Comparison of ENCODE assay signal across 8 cellular contexts in the genomic region with DNA sequence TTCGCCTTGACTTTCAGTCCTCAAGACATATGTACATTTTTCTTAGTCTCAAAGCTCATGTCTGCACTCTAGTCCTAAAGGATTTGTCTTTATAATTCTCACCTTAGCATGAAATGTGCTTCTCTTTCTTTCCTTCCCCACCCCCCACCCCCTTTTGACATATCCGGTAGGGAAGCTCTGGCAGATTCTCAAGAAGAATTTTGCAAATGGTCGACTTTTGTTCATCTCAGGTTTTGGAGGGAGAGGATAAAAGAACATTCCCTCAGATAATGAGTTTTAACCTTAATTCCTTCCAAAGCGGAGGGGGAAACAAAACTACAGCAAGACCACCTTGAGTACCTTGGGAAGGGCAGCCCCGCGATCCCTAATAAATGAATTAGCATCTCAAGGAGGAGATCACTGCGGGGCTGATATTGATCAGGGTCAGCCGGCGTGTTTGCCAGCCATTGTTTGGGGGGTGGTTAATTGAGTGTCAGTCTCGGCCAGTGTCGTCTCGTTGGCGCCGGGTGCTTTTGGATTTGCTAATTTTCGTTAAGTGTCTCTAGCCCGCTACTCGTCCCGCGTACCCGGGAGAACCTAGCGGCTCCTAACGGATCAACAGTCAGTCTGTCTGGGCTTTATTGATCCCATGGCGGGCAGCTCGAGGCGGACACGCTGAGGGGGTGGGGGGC. TPM values are rescaled to one million over a fixed set of nuclear protein-coding genes. Genes with fewer than 3 reads are reported as not detected.
DNase-seq lines count a peak whose midpoint lies in the region; ATAC-seq, FAIRE-seq and TF ChIP-seq lines count a peak whose summit lies in the region.

No MANE protein-coding gene starts in this region.

- 0 out of 2 replicates have a peak overlapping the region, but pooled peaks have one; percentile 17 for H2BK12ac ChIP-seq in H1 (ENCODE audit: low read depth, low read length)

- H3K18ac ChIP-seq in H1 (ENCODE audit: extremely low read depth, low read length): peak overlapping the region; percentile 78

- intact Hi-C loops in aorta (cut with DNase I): loop anchor here (5.0 to 10.0 kb wide), 4 partner anchors 131 to 316 kb away; no protein-coding TSS in a partner anchor

- peak overlapping the region; percentile 96 to 100 for H3K4me2 ChIP-seq in H1 (ENCODE audit: insufficient read depth in 1 of 2, low read depth in 2 of 2, low read length in 2 of 2)

- no peak overlapping the region for H2BK20ac ChIP-seq in H1 (ENCODE audit: low read length)

- 0 out of 2 replicates have a peak, but pooled peaks cover 8% of the 10 kb centered on the region for H3K79me1 ChIP-seq in H1 (ENCODE audit: low read depth, low read length)

- H3K79me2 ChIP-seq in H1 (ENCODE audit: control insufficient read depth in 1 of 2, insufficient read depth in 2 of 2, low read length in 2 of 2): peaks cover 16 to 36% of the 10 kb centered on the region in 2 experiments

- peak; percentile 78 for FAIRE-seq in H1 (lab: Jason Lieb, UNC)

- H4K8ac ChIP-seq in H1 (ENCODE audit: extremely low read depth, insufficient read depth, low read length): peak overlapping the region; percentile 83; the same call in 1 of the 2 replicates

- no peak overlapping the region for H3K27ac ChIP-seq in H1 (ENCODE audit: low read depth, low read length)
- no peak overlapping the region for H3K27ac ChIP-seq in mucosa of rectum (ENCODE audit: low read depth in 2 of 2, low read length in 2 of 2)
- H3K27ac ChIP-seq in aorta (ENCODE audit: low read depth in 1 of 2, low read length in 2 of 2): no peak overlapping the region

- H3K14ac ChIP-seq in H1 (ENCODE audit: insufficient read length): no peak overlapping the region

- no peak overlapping the region for H4K5ac ChIP-seq in H1 (ENCODE audit: insufficient read length, low read depth, low read length)

- H2AK5ac ChIP-seq in H1 (ENCODE audit: low read depth, low read length): no peak overlapping the region

- 4% methylated on average over 26 of the region's 26 CpGs; no CpG with 5 or more reads in 1 of the 2 experiments for WGBS in H1 (ENCODE audit: extremely low coverage in 1 of 2, insufficient coverage in 1 of 2, insufficient read length in 1 of 2, insufficient replicate concordance in 2 of 2, low coverage in 1 of 2, low lambda C conversion rate in 2 of 2, missing lambda C conversion rate in 1 of 2), 2 experiments
- 18 to 19% methylated on average over 26 of the region's 26 CpGs for WGBS in aorta, 2 donors

- H3K27me3 ChIP-seq in H1 (replicated peaks in 1 of 4; ENCODE audit: control insufficient read depth in 3 of 4, extremely low read depth in 1 of 4, insufficient read depth in 3 of 4, low read length in 3 of 4) (peaks cover 0 to 7% (median 4%) of the 10 kb centered on the region in 4 experiments; a peak in 4 of 7 replicates), mucosa of rectum (ENCODE audit: control insufficient read depth in 2 of 2, insufficient read depth in 2 of 2, low read length in 2 of 2) (peaks cover 38 to 43% of the 10 kb centered on the region in 2 donors), aorta (ENCODE audit: control insufficient read depth in 1 of 2, insufficient read depth in 2 of 2, low read length in 1 of 2) (no peaks in the 10 kb centered on the region)

- H3K36me3 ChIP-seq in H1 (ENCODE audit: control insufficient read depth in 2 of 4, insufficient read depth in 4 of 4, low read length in 3 of 4) (peaks cover 0 to 4% (median 0%) of the 10 kb centered on the region in 4 experiments; a peak in 3 of 8 replicates), mucosa of rectum (ENCODE audit: control insufficient read depth in 2 of 2, insufficient read depth in 2 of 2, low read length in 2 of 2) (no peaks in the 10 kb centered on the region), aorta (ENCODE audit: control insufficient read depth in 1 of 2, insufficient read depth in 2 of 2, low read length in 1 of 2) (no peaks in the 10 kb centered on the region)

- CTCF ChIA-PET in H1 (lab: Charles Lee; ENCODE audit: partially characterized antibody): interaction anchor here (0.6 to 2.1 kb wide), 5 partner anchors 48 to 315 kb away, joined by 3 to 6 read pairs (median 5); no protein-coding TSS in a partner anchor

- no peak for TF ChIP-seq CTCF in H1 (IDR thresholded peaks at IDR 0.05; ENCODE audit: control extremely low read depth in 1 of 3, insufficient read depth in 1 of 3, low read depth in 1 of 3, low read length in 3 of 3)

- ATAC-seq in SK-N-SH treated with all-trans-retinoic acid at 6 μM for 48 hours: peak; percentile 7
- no peak for ATAC-seq in aorta (ENCODE audit: low FRiP score)
- ATAC-seq in HG03432 (IDR thresholded peaks at IDR 0.05; ENCODE audit: unreplicated experiment): no peak

- no peak overlapping the region; the same call in 1 of the 2 replicates for H2BK5ac ChIP-seq in H1 (ENCODE audit: low read depth, low read length)

- no peak overlapping the region for H2BK15ac ChIP-seq in H1 (ENCODE audit: low read length)

- H3K4me1 ChIP-seq in H1 (replicated peaks in 1 of 4; ENCODE audit: control insufficient read depth in 3 of 4, insufficient read depth in 4 of 4, low read length in 3 of 4) (peaks cover 2 to 8% (median 5%) of the 10 kb centered on the region in 4 experiments; a peak in 4 of 7 replicates), mucosa of rectum (ENCODE audit: control insufficient read depth in 2 of 2, insufficient read depth in 2 of 2, low read length in 2 of 2) (peaks cover 12 to 17% of the 10 kb centered on the region in 2 donors), aorta (ENCODE audit: control insufficient read depth in 1 of 2, insufficient read depth in 2 of 2, low read length in 2 of 2) (no peaks in the 10 kb centered on the region)

- TF ChIP-seq EP300 in H1 (IDR thresholded peaks at IDR 0.05; ENCODE audit: borderline replicate concordance in 1 of 2, low read depth in 2 of 2, low read length in 2 of 2): no peak

- no peak for TF ChIP-seq POLR2A in H1 (IDR thresholded peaks at IDR 0.05; ENCODE audit: control extremely low read depth in 1 of 2, low read depth in 2 of 2, low read length in 2 of 2)

- H3K4me3 ChIP-seq in H1 (ENCODE audit: extremely low read depth in 1 of 4, insufficient read depth in 2 of 4, low read depth in 3 of 4, low read length in 4 of 4) (peak overlapping the region; percentile 23 to 85 (median 56)), mucosa of rectum (ENCODE audit: low read length in 2 of 2) (peak overlapping the region; percentile 46 to 48), aorta (ENCODE audit: low read length in 2 of 2) (peak overlapping the region; percentile 46 to 76)

- H3K4ac ChIP-seq in H1 (replicated peaks; ENCODE audit: insufficient read length, low read depth, low read length): no peak overlapping the region

- no peak overlapping the region for H3K23ac ChIP-seq in H1 (ENCODE audit: insufficient read length)

- POLR2A ChIA-PET in H1 (lab: Charles Lee; ENCODE audit: partially characterized antibody): interaction anchor here (0.6 to 2.9 kb wide), 7 partner anchors 11 to 451 kb away, joined by 3 to 7 read pairs (median 5); no protein-coding TSS in a partner anchor

- no peak overlapping the region for H2BK120ac ChIP-seq in H1 (replicated peaks; ENCODE audit: low read depth, low read length)

- H2AFZ ChIP-seq in H1 (ENCODE audit: low read length): no peak overlapping the region

- H4K20me1 ChIP-seq in H1 (replicated peaks in 1 of 2; ENCODE audit: control insufficient read depth in 1 of 2, insufficient read depth in 2 of 2, low read length in 2 of 2): peaks cover 9 to 16% of the 10 kb centered on the region in 2 experiments

- H3K56ac ChIP-seq in H1 (replicated peaks; ENCODE audit: insufficient read length, low read depth, low read length): no peak overlapping the region

- H3K9ac ChIP-seq in H1 (replicated peaks in 1 of 4; ENCODE audit: extremely low read depth in 1 of 4, low read depth in 3 of 4, low read length in 3 of 4) (peak overlapping the region in 2 of 4 experiments; percentile 29 to 34; a peak in 6 of 7 replicates), mucosa of rectum (ENCODE audit: low read depth in 1 of 2, low read length in 2 of 2) (peak overlapping the region in 1 of 2 donors; percentile 2)

- no peaks in the 10 kb centered on the region for H3K9me3 ChIP-seq in H1 (ENCODE audit: insufficient read depth in 2 of 2, low read depth in 1 of 2, low read length in 1 of 2)
- H3K9me3 ChIP-seq in mucosa of rectum (ENCODE audit: control insufficient read depth in 2 of 2, low read length in 2 of 2): no peaks in the 10 kb centered on the region
- no peaks in the 10 kb centered on the region for H3K9me3 ChIP-seq in aorta (ENCODE audit: control insufficient read depth, low read length)

- H3K23me2 ChIP-seq in H1 (ENCODE audit: low read depth, low read length): peaks cover 17% of the 10 kb centered on the region; the same call in 1 of the 2 replicates

- no peak; a peak in 1 of 4 replicates for TF ChIP-seq RAD21 in H1 (IDR thresholded peaks at IDR 0.05 in 1 of 2, conservative IDR thresholded peaks at IDR 0.05 in 1 of 2; ENCODE audit: low read depth in 2 of 2, low read length in 2 of 2)

- peak; percentile 47 for DNase-seq in NCI-H748 (lab: John Stamatoyannopoulos, UW; ENCODE audit: unreplicated experiment)
- DNase-seq in NCI-H748 treated with DMSO at 0.1 percent for 48 hours (lab: John Stamatoyannopoulos, UW): no peak
- DNase-seq in H1 (ENCODE audit: low read depth in 1 of 2, low spot score in 2 of 2): peak in 1 of 2 experiments; percentile 66
- DNase-seq in aorta: peak in 1 of 2 donors; percentile 80
- no peak for DNase-seq in middle frontal gyrus (ENCODE audit: extremely low spot score, low spot score)

- H4K91ac ChIP-seq in H1 (replicated peaks; ENCODE audit: insufficient read length, low read length): peak overlapping the region; percentile 18

TF ChIP-seq in SK-N-SH treated with all-trans-retinoic acid at 6 μM for 48 hours, 23 proteins besides CTCF, POLR2A, EP300 and RAD21 (continues in another document):
- TF ChIP-seq SNAI2 (CRISPR knock-in tag; IDR thresholded peaks at IDR 0.05): no peak

TF ChIP-seq in H1, 55 proteins besides CTCF, POLR2A, EP300 and RAD21 (continues in another document):
- TF ChIP-seq, protein P1, sequence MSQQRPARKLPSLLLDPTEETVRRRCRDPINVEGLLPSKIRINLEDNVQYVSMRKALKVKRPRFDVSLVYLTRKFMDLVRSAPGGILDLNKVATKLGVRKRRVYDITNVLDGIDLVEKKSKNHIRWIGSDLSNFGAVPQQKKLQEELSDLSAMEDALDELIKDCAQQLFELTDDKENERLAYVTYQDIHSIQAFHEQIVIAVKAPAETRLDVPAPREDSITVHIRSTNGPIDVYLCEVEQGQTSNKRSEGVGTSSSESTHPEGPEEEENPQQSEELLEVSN (IDR thresholded peaks at IDR 0.05): peak; percentile 32; the same call in 1 of the 2 replicates

RNA-seq across cellular contexts. Expression of a gene that starts 0.9 kb away (rescaled TPM):
- 26.4 and 28.4 TPM in 2 replicates for total RNA-seq in H1 (2021; fragmentation: NEBNext Ultra II Directional; extraction: Animal tissue kit (Norgen Biotek cat#: 25700))
- polyA plus RNA-seq in H1 (2011; rRNA removed) (5.6 and 7.3 TPM in 2 replicates), aorta (10 to 100 TPM in 1 of 2 donors, 1 to 10 TPM in 1; 4.8 to 18.6 TPM)
- polyA plus RNA-seq in H1 (2011; cell fraction: cytosol; rRNA removed): 6.3 TPM
- polyA plus RNA-seq in H1 (2011; cell fraction: nucleus; rRNA removed): 9.8 TPM
- 11.0 to 16.9 TPM (median 14.0 TPM) in 4 replicates for polyA plus RNA-seq in H1 (2012, experiment 1 of 2)
- polyA plus RNA-seq in H1 (2012, experiment 2 of 2): 11.2 TPM
- 28.3 TPM for polyA plus RNA-seq in H1 (2013, experiment 1 of 2)
- polyA plus RNA-seq in H1 (2013, experiment 2 of 2): 37.5 TPM
- 3.6 and 4.3 TPM in 2 replicates for polyA minus RNA-seq in H1 (2011; rRNA and poly(A)+ RNA removed)
- 3.5 TPM for polyA minus RNA-seq in H1 (2011; cell fraction: cytosol; rRNA and poly(A)+ RNA removed)
- 5.9 TPM for polyA minus RNA-seq in H1 (2011; cell fraction: nucleus; rRNA and poly(A)+ RNA removed)
- total RNA-seq in aorta: 10 to 100 TPM; 18.3 to 34.5 TPM
